Comparison of ENCODE assay signal across 26 cellular contexts in the genomic region with DNA sequence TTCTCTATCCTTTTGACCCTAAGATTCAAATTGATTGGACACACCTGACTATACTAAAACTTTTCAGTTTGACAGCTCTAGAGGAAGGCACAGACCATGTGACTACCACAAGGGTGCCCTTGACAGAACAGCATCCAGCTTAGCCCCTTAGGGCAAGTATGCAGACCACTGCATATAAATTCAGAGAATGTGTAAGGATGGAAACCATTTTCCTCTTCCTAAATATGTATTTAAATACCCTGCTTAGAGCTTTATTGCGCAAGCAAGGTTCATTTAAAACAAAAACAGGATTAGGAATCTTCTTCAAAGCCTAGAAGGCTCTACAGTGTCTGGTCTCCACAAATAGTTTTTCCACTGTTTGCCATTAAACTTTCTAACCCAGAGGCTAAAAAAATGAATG.
DNase-seq lines count a peak whose midpoint lies in the region; TF ChIP-seq lines count a peak whose summit lies in the region.
"Had no signal": no experiment of that assay in that cellular context is flagged by ENCODE, and none has a peak within 500 bp of the region (broad histone marks: within the 10 kb centered on the region; RNA-seq: fewer than 3 reads in every experiment).

No MANE protein-coding gene starts in this region.

- no peak overlapping the region for H3K4me3 Mint-ChIP-seq in endothelial cell (ENCODE audit: unreplicated experiment)
- H3K4me3 Mint-ChIP-seq: CD8-positive, alpha-beta memory T cell; effector memory CD8-positive, alpha-beta T cell; naive thymus-derived CD4-positive, alpha-beta T cell; stimulated activated naive B cell treated with anti-CD40 and anti-IgM and Interleukin-4, amounts not matched to agents 10 μg/mL and 1 μg/mL and 100 μg/mL, for 72 hours had no signal

- H3K27ac ChIP-seq in SJCRH30 = no peak overlapping the region
- peak overlapping the region; percentile 71 for H3K27ac ChIP-seq in neutrophil
- H3K27ac ChIP-seq: SJSA1, suprapubic skin had no signal

- H3K4me1 Mint-ChIP-seq in endothelial cell (ENCODE audit: unreplicated experiment) = peaks cover 17% of the 10 kb centered on the region

- H3K27me3 Mint-ChIP-seq in endothelial cell (ENCODE audit: unreplicated experiment) = no peaks in the 10 kb centered on the region
- H3K27me3 Mint-ChIP-seq: CD8-positive, alpha-beta memory T cell; effector memory CD8-positive, alpha-beta T cell; naive thymus-derived CD4-positive, alpha-beta T cell; stimulated activated naive B cell treated with anti-CD40 and anti-IgM and Interleukin-4, amounts not matched to agents 10 μg/mL and 1 μg/mL and 100 μg/mL, for 72 hours had no signal

- no peak overlapping the region for H3K4me3 ChIP-seq in SJCRH30
- H3K4me3 ChIP-seq in neutrophil (ENCODE audit: low read depth in 1 of 2, low read length in 1 of 2) = no peak overlapping the region
- H3K4me3 ChIP-seq in foreskin fibroblast (ENCODE audit: low read depth in 1 of 2, low read length in 2 of 2) = no peak overlapping the region
- H3K4me3 ChIP-seq: SJSA1, suprapubic skin had no signal

- DNase-seq in EH (ENCODE audit: low read depth) (peak; percentile 17), SJCRH30 (peak; percentile 15 to 47), endothelial cell (ENCODE audit: low spot score) (no peak), foreskin fibroblast (no peak), NCI-H1436 treated with DMSO at 0.1 percent for 48 hours (lab: John Stamatoyannopoulos, UW) (no peak)
- no peak for DNase-seq in effector CD8-positive, alpha-beta T cell (lab: John Stamatoyannopoulos, UW)
- DNase-seq: ACHN; activated CD4-positive, alpha-beta T cell treated with anti-CD3 and anti-CD28 coated beads, Interleukin-2, amount 50 U/mL, for 1 hour; activated CD4-positive, CD25-positive, alpha-beta regulatory T cell; activated T-cell treated with anti-CD3 and anti-CD28 coated beads, Interleukin-2, amount 50 U/mL, for 48 hours; BE2C; caudate nucleus; CD8-positive, alpha-beta memory T cell; cortex of kidney; effector memory CD8-positive, alpha-beta T cell; erythroblast; head of caudate nucleus; midbrain; naive thymus-derived CD4-positive, alpha-beta T cell; NCI-H1048; NCI-H1694; stimulated activated naive B cell treated with anti-CD40 and anti-IgM and Interleukin-4, amounts not matched to agents 10 μg/mL and 1 μg/mL and 100 μg/mL, for 72 hours; T-helper 1 cell had no signal

- no peaks in the 10 kb centered on the region for H3K9me3 Mint-ChIP-seq in endothelial cell (ENCODE audit: unreplicated experiment)
- H3K9me3 Mint-ChIP-seq: CD8-positive, alpha-beta memory T cell; effector memory CD8-positive, alpha-beta T cell; naive thymus-derived CD4-positive, alpha-beta T cell; stimulated activated naive B cell treated with anti-CD40 and anti-IgM and Interleukin-4, amounts not matched to agents 10 μg/mL and 1 μg/mL and 100 μg/mL, for 72 hours had no signal

- TF ChIP-seq CTCF in endothelial cell (IDR thresholded peaks at IDR 0.05; ENCODE audit: unreplicated experiment) (no peak), neutrophil (IDR thresholded peaks at IDR 0.05) (no peak), foreskin fibroblast (IDR thresholded peaks at IDR 0.05; ENCODE audit: low read depth, low read length) (no peak)

- H3K27me3 ChIP-seq in SJCRH30 (no peaks in the 10 kb centered on the region), neutrophil (no peaks in the 10 kb centered on the region)
- H3K27me3 ChIP-seq: BE2C, SJSA1, suprapubic skin had no signal

- peak overlapping the region; percentile 7 for H3K27ac Mint-ChIP-seq in endothelial cell (ENCODE audit: unreplicated experiment)
- H3K27ac Mint-ChIP-seq: stimulated activated naive B cell treated with anti-CD40 and anti-IgM and Interleukin-4, amounts not matched to agents 10 μg/mL and 1 μg/mL and 100 μg/mL, for 72 hours had no signal

- H3K36me3 ChIP-seq in SJCRH30 (no peaks in the 10 kb centered on the region), neutrophil (no peaks in the 10 kb centered on the region)
- H3K36me3 ChIP-seq: BE2C, SJSA1, suprapubic skin had no signal

- H3K36me3 Mint-ChIP-seq in endothelial cell (ENCODE audit: low read depth, unreplicated experiment) = no peaks in the 10 kb centered on the region

- H3K4me1 ChIP-seq in SJCRH30 = peaks cover 6% of the 10 kb centered on the region; the same call in 1 of the 2 replicates
- H3K4me1 ChIP-seq in neutrophil (ENCODE audit: control insufficient read depth in 1 of 2, insufficient read depth in 1 of 2, low read depth in 1 of 2, low read length in 1 of 2) = peaks cover 31% of the 10 kb centered on the region in 2 experiments
- H3K4me1 ChIP-seq: BE2C, SJSA1 had no signal

- H3K9me3 ChIP-seq in SJCRH30 (replicated peaks) (no peaks in the 10 kb centered on the region), neutrophil (no peaks in the 10 kb centered on the region)
- H3K9me3 ChIP-seq: BE2C, SJSA1, suprapubic skin had no signal

Comparison
In these comparisons a context has a peak if more than half of its experiments do, and no peak if none do; other contexts are left out.
1. DNase-seq: peak in EH (single experiment) and SJCRH30 (2 of 2); none in endothelial cell (single experiment), foreskin fibroblast (0 of 2), effector CD8-positive, alpha-beta T cell (single experiment) and NCI-H1436 treated with DMSO at 0.1 percent for 48 hours (single experiment).